In genomic region chr7:144529269-144529926, GRCh38 we compare ENCODE assay signal across 12 cellular contexts.
A peak's percentile ranks its signal among the peaks of the same experiment; 100 is the strongest.
DNase-seq lines count a peak whose midpoint lies in the region; ATAC-seq, FAIRE-seq and TF ChIP-seq lines count a peak whose summit lies in the region.
"Had no signal": no experiment of that assay in that cellular context is flagged by ENCODE, and none has a peak within 500 bp of the region (broad histone marks: within the 10 kb centered on the region; RNA-seq: fewer than 3 reads in every experiment).

No MANE protein-coding gene starts in this region.

- TF ChIP-seq POLR2A in GM12892 (IDR thresholded peaks at IDR 0.05; ENCODE audit: low read depth, low read length): no peak
- TF ChIP-seq POLR2A in lower leg skin (IDR thresholded peaks at IDR 0.05): no peak

- ATAC-seq in GM19395 (IDR thresholded peaks at IDR 0.05; ENCODE audit: unreplicated experiment): peak; percentile 99
- peak; percentile 98 for ATAC-seq in HG02840 (IDR thresholded peaks at IDR 0.05; ENCODE audit: low FRiP score, unreplicated experiment)
- peak; percentile 94 for ATAC-seq in HG03521 (IDR thresholded peaks at IDR 0.05; ENCODE audit: unreplicated experiment)
- ATAC-seq: naive thymus-derived CD4-positive, alpha-beta T cell had no signal

- DNase-seq in GM12892 (ENCODE audit: insufficient read length): peak; percentile 15
- DNase-seq in SK-N-DZ (ENCODE audit: low spot score): no peak
- DNase-seq in COLO668 (lab: John Stamatoyannopoulos, UW; ENCODE audit: unreplicated experiment): no peak
- DNase-seq in lower leg skin (ENCODE audit: low spot score in 2 of 2): no peak
- no peak for DNase-seq in stimulated activated CD4-positive, alpha-beta T cell treated with anti-CD3 and anti-CD28 coated beads, Interleukin-1b, Interleukin-23, amount 100 ng/mL, for 48 hours
- DNase-seq: naive thymus-derived CD4-positive, alpha-beta T cell; NCI-H2029; SHP77 treated with DMSO at 0.1 percent for 48 hours had no signal

- intact Hi-C loops in lower leg skin (cut with DNase I; ENCODE audit: low total_unique reads): no loop called here

- H3K4me3 ChIP-seq in lower leg skin (ENCODE audit: low read depth, poor library complexity, severe bottlenecking): no peak overlapping the region

- TF ChIP-seq CTCF in lower leg skin (IDR thresholded peaks at IDR 0.05): no peak

- WGBS in lower leg skin, 2 donors: 60 to 65% methylated on average over 3 of the region's 3 CpGs

- FAIRE-seq in GM12892 (lab: Jason Lieb, UNC): peak; percentile 73
- FAIRE-seq: HTR-8/SVneo had no signal
